Comparison of ENCODE assay signal across 1 cellular context in the genomic region with DNA sequence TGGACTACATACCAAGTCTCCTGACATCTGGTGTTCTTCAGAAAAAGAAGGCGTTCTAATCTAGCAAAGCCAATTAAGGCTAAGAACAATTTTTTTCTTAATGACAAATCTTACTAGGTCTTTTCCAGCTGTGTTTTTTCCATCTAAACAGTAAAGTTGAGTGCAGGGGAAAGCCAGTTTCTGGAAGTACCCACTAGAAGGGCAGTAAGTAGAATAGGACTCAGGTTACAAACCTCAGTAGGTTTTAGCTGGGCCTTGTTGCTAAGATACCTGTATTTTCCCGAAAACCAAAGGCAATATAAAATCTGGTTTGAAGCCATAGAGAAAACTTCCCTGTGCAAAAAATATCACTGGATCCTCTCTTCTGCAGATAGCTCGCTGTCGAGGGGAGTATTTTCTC.
TF ChIP-seq lines count a peak whose summit lies in the region.

No MANE protein-coding gene starts in this region.

TF ChIP-seq in endothelial cell of umbilical vein, 7 proteins besides CTCF, POLR2A, EP300 and RAD21 (continued from another document):
- TF ChIP-seq, protein P1, sequence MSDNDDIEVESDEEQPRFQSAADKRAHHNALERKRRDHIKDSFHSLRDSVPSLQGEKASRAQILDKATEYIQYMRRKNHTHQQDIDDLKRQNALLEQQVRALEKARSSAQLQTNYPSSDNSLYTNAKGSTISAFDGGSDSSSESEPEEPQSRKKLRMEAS (IDR thresholded peaks at IDR 0.05; ENCODE audit: insufficient read depth, insufficient read length) = no peak
- no peak for TF ChIP-seq GATA2 (IDR thresholded peaks at IDR 0.05; ENCODE audit: insufficient read depth, insufficient read length, low read depth, low read length)
